ENCODE assay signal across 21 cellular contexts in genomic region chr2:235235977-235236767, GRCh38.
"Had no signal": no experiment of that assay in that cellular context is flagged by ENCODE, and none has a peak within 500 bp of the region (broad histone marks: within the 10 kb centered on the region; RNA-seq: fewer than 3 reads in every experiment).

No MANE protein-coding gene starts in this region.

- H3K36me3 ChIP-seq: adrenal gland, esophagus muscularis mucosa, prostate gland, suprapubic skin had no signal

- FAIRE-seq: colon, TTC549 had no signal

- H3K9me3 Mint-ChIP-seq: activated CD8-positive, alpha-beta T cell treated with anti-CD3 and anti-CD28 coated beads for 36 hours; nephron progenitor cell; type B pancreatic cell; WTC11 had no signal

- H3K4me2 ChIP-seq: smooth muscle cell had no signal

- H3K27ac Mint-ChIP-seq: activated CD8-positive, alpha-beta T cell treated with anti-CD3 and anti-CD28 coated beads for 36 hours; nephron progenitor cell; type B pancreatic cell; WTC11 had no signal

- H3K4me1 ChIP-seq: prostate gland had no signal

- H3K27me3 ChIP-seq: adrenal gland, body of pancreas, esophagus muscularis mucosa, suprapubic skin had no signal

- H3K9me3 ChIP-seq: adrenal gland, body of pancreas, esophagus muscularis mucosa, prostate gland, suprapubic skin had no signal

- ATAC-seq: activated CD8-positive, alpha-beta T cell treated with anti-CD3 and anti-CD28 coated beads for 36 hours; body of pancreas; right cardiac atrium; stimulated activated naive CD8-positive, alpha-beta T cell treated with anti-CD3 and anti-CD28 coated beads, Interleukin-15, Interleukin-2, amounts not matched to agents 100 U/mL and 50 U/mL, for 24 hours; WTC11 had no signal

- H3K27ac ChIP-seq: adrenal gland, body of pancreas, esophagus muscularis mucosa, prostate gland, suprapubic skin had no signal

- H3K4me3 ChIP-seq: adrenal gland, body of pancreas, esophagus muscularis mucosa, prostate gland, smooth muscle cell, suprapubic skin had no signal

- DNase-seq: activated CD4-positive, alpha-beta T cell treated with anti-CD3 and anti-CD28 coated beads for 4 hours; activated CD8-positive, alpha-beta T cell treated with anti-CD3 and anti-CD28 coated beads for 36 hours; activated T-cell treated with anti-CD3 and anti-CD28 coated beads, Interleukin-2, amount 50 U/mL, for 48 hours; caudate nucleus; mesendoderm; nephron progenitor cell; right cardiac atrium; stimulated activated CD4-positive, alpha-beta T cell treated with anti-CD3 and anti-CD28 coated beads, Interleukin-4, amount 100 ng/mL, for 4 hours; stimulated activated CD8-positive, alpha-beta memory T cell treated with anti-CD3 and anti-CD28 coated beads, Interleukin-4, amount 100 ng/mL, for 48 hours; stimulated activated naive CD8-positive, alpha-beta T cell treated with anti-CD3 and anti-CD28 coated beads, Interleukin-15, Interleukin-2, amounts not matched to agents 100 U/mL and 50 U/mL, for 24 hours; T-helper 2 cell had no signal

- H3K36me3 Mint-ChIP-seq: type B pancreatic cell, WTC11 had no signal
